ENCODE assay signal across 13 cellular contexts in the genomic region with DNA sequence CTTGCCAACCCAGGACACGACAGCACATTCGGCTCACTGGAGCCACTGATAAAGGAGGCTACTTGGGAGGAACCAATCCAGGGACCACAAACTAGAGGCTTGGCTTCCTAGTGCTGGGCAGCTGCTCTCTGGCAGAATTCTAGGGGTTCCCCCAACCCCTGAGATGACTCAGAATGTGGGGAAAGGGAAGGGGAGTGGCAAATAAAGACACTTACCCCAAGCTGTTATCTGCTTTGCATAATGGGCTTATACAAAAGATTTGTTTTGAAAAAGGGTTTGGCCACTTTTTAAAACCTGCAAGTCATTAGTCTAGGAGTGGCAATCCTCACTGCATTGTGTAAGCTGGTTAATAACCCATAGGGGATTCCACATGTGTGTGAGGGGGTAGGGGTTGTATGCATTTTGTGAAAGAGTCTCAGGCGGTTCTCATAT.
A peak's percentile ranks its signal among the peaks of the same experiment; 100 is the strongest.
DNase-seq lines count a peak whose midpoint lies in the region; ATAC-seq and TF ChIP-seq lines count a peak whose summit lies in the region.
"Had no signal": no experiment of that assay in that cellular context is flagged by ENCODE, and none has a peak within 500 bp of the region (broad histone marks: within the 10 kb centered on the region; RNA-seq: fewer than 3 reads in every experiment).

No MANE protein-coding gene starts in this region.

- no peak overlapping the region for H3K4ac ChIP-seq in H9 (ENCODE audit: low read depth, low read length)

- H3K27me3 ChIP-seq in H9 (ENCODE audit: insufficient read depth, low read length) (no peaks in the 10 kb centered on the region), GM23248 (replicated peaks; ENCODE audit: insufficient read depth) (peaks cover 17% of the 10 kb centered on the region), mammary epithelial cell (ENCODE audit: insufficient read depth, low read length) (no peaks in the 10 kb centered on the region)
- H3K27me3 ChIP-seq: cardiac muscle cell, gastrocnemius medialis had no signal

- no CpG with 5 or more reads among the region's 3 CpGs for WGBS in H9 (ENCODE audit: extremely low coverage, insufficient read length, low lambda C conversion rate)
- 3 to 5% methylated on average over 3 of the region's 3 CpGs for WGBS in GM23248 (ENCODE audit: low coverage in 1 of 2, low lambda C conversion rate in 2 of 2, missing lambda C conversion rate in 2 of 2), 2 experiments
- 52% methylated on average over 3 of the region's 3 CpGs for WGBS in mammary epithelial cell (ENCODE audit: low coverage, missing lambda C conversion rate)

- intact Hi-C loops in natural killer cell (cut with micrococcal nuclease) (no loop called here), mammary epithelial cell (cut with micrococcal nuclease) (loop anchor here (2.0 kb wide), 1 partner anchor 239 kb away; no protein-coding TSS in a partner anchor)

- no peak overlapping the region for H3K4me3 ChIP-seq in GM23248
- no peak overlapping the region for H3K4me3 ChIP-seq in coronary artery
- no peak overlapping the region for H3K4me3 ChIP-seq in mammary epithelial cell (replicated peaks in 1 of 3; ENCODE audit: insufficient read depth in 1 of 3, low read depth in 2 of 3, low read length in 3 of 3)
- H3K4me3 ChIP-seq: cardiac muscle cell, gastrocnemius medialis had no signal

- H4K5ac ChIP-seq in H9 (ENCODE audit: insufficient read length, low read depth, low read length): no peak overlapping the region

- H3K27ac ChIP-seq in H9 (ENCODE audit: insufficient read length, low read depth, low read length) (no peak overlapping the region), GM23248 (no peak overlapping the region), coronary artery (no peak overlapping the region), mammary epithelial cell (ENCODE audit: insufficient read depth, low read depth, low read length) (no peak overlapping the region)
- H3K27ac ChIP-seq: cardiac muscle cell, gastrocnemius medialis had no signal

- DNase-seq in natural killer cell treated with Interleukin-12 subunit alpha and Interleukin-12 subunit beta and Interleukin-15 and Interleukin-18, amount 100 ng/mL, for 72 hours (ENCODE audit: low spot score): peak; percentile 58
- no peak for DNase-seq in natural killer cell
- no peak for DNase-seq in H9
- DNase-seq in GM23248: no peak
- DNase-seq in coronary artery (ENCODE audit: low spot score): no peak
- DNase-seq in mammary epithelial cell: no peak
- DNase-seq: ACHN; gastrocnemius medialis; SHP77 treated with DMSO at 0.1 percent for 48 hours; stimulated activated CD4-positive, alpha-beta T cell treated with anti-CD3 and anti-CD28 coated beads, Interleukin-15, amount 100 ng/mL, for 24 hours had no signal

- peak; percentile 45 to 77 for ATAC-seq in natural killer cell treated with Interleukin-12 subunit alpha and Interleukin-12 subunit beta and Interleukin-15 and Interleukin-18, amount 100 ng/mL, for 72 hours
- ATAC-seq in natural killer cell: no peak
- ATAC-seq in HG02623 (IDR thresholded peaks at IDR 0.05; ENCODE audit: unreplicated experiment): peak; percentile 72
- ATAC-seq in HG03558 (IDR thresholded peaks at IDR 0.05; ENCODE audit: extremely low read depth, unreplicated experiment): peak; percentile 51

- no peaks in the 10 kb centered on the region for H3K23me2 ChIP-seq in H9 (ENCODE audit: insufficient read length, low read depth, low read length, poor library complexity, severe bottlenecking)

- H3K4me2 ChIP-seq in H9 (ENCODE audit: insufficient read depth, insufficient read length, low read length) (no peak overlapping the region), GM23248 (ENCODE audit: unreplicated experiment) (no peak overlapping the region), mammary epithelial cell (ENCODE audit: insufficient read depth, low read depth, low read length) (no peak overlapping the region)

- no peak overlapping the region for H2BK5ac ChIP-seq in H9 (ENCODE audit: insufficient read length, low read length)

- H4K91ac ChIP-seq in H9 (ENCODE audit: insufficient read length, low read depth, low read length): no peak overlapping the region

- no peak overlapping the region for H3T11ph ChIP-seq in H9 (ENCODE audit: low read length)

- no peak overlapping the region for H3K4me3 Mint-ChIP-seq in natural killer cell treated with Interleukin-12 subunit alpha and Interleukin-12 subunit beta and Interleukin-15 and Interleukin-18, amount 100 ng/mL, for 72 hours
- H3K4me3 Mint-ChIP-seq in natural killer cell: no peak overlapping the region
- H3K4me3 Mint-ChIP-seq in H9: no peak overlapping the region

- H3K79me2 ChIP-seq in H9 (ENCODE audit: insufficient read depth, low read length) (no peaks in the 10 kb centered on the region), GM23248 (ENCODE audit: insufficient read depth) (no peaks in the 10 kb centered on the region), mammary epithelial cell (ENCODE audit: insufficient read depth, low read length) (no peaks in the 10 kb centered on the region)

- H3K27me3 Mint-ChIP-seq in natural killer cell treated with Interleukin-12 subunit alpha and Interleukin-12 subunit beta and Interleukin-15 and Interleukin-18, amount 100 ng/mL, for 72 hours: peaks cover 3 to 7% of the 10 kb centered on the region in 2 donors
- H3K27me3 Mint-ChIP-seq in natural killer cell (ENCODE audit: low read depth in 2 of 2) (no peaks in the 10 kb centered on the region), H9 (ENCODE audit: low read depth) (peaks cover 3% of the 10 kb centered on the region)

- no peak overlapping the region; the same call in 1 of the 2 replicates for H3K14ac ChIP-seq in H9 (ENCODE audit: insufficient read depth, low read length)

- no peak overlapping the region for H2BK15ac ChIP-seq in H9 (ENCODE audit: low read depth, low read length)

- H2BK20ac ChIP-seq in H9 (ENCODE audit: low read depth, low read length, poor library complexity, severe bottlenecking): no peak overlapping the region

- H3K23ac ChIP-seq in H9 (ENCODE audit: insufficient read length, low read depth, low read length): no peak overlapping the region

- H3K9ac ChIP-seq in H9 (ENCODE audit: extremely low read depth, insufficient read length, low read length) (no peak overlapping the region), GM23248 (no peak overlapping the region), mammary epithelial cell (ENCODE audit: insufficient read depth, low read length) (no peak overlapping the region)

- no peaks in the 10 kb centered on the region for H3K9me2 ChIP-seq in GM23248 (ENCODE audit: insufficient read depth)

- H4K8ac ChIP-seq in H9 (replicated peaks; ENCODE audit: insufficient read length, low read depth, low read length): no peak overlapping the region

- H3K36me3 ChIP-seq in GM23248 (ENCODE audit: low read depth) (no peaks in the 10 kb centered on the region), mammary epithelial cell (ENCODE audit: insufficient read depth, low read length) (no peaks in the 10 kb centered on the region)
- H3K36me3 ChIP-seq: cardiac muscle cell, gastrocnemius medialis had no signal

- CTCF ChIA-PET in mammary epithelial cell (lab: Charles Lee; ENCODE audit: low non-redundant PET): no interaction called here

- H3K9me3 ChIP-seq in H9 (ENCODE audit: control insufficient read depth, low read depth, low read length): no peaks in the 10 kb centered on the region
- H3K9me3 ChIP-seq in GM23248 (ENCODE audit: low read depth): no peaks in the 10 kb centered on the region
- no peaks in the 10 kb centered on the region for H3K9me3 ChIP-seq in mammary epithelial cell (replicated peaks; ENCODE audit: insufficient read depth, low read length)
- H3K9me3 ChIP-seq: gastrocnemius medialis had no signal

- in situ Hi-C loops in GM23248 (cut with MboI): no loop called here
- in situ Hi-C loops in mammary epithelial cell (cut with MboI; ENCODE audit: low sequenced_read_pairs in 2 of 2): loop anchor here in 1 of 2 donors (10.0 kb wide), 1 partner anchor 103 kb away; no protein-coding TSS in a partner anchor

- no peaks in the 10 kb centered on the region for H4K20me1 ChIP-seq in H9 (ENCODE audit: control insufficient read depth, insufficient read depth, insufficient read length)
- no peaks in the 10 kb centered on the region for H4K20me1 ChIP-seq in GM23248 (ENCODE audit: insufficient read depth)
- no peaks in the 10 kb centered on the region for H4K20me1 ChIP-seq in mammary epithelial cell (ENCODE audit: insufficient read depth, low read length)

- H3K4me1 Mint-ChIP-seq in natural killer cell treated with Interleukin-12 subunit alpha and Interleukin-12 subunit beta and Interleukin-15 and Interleukin-18, amount 100 ng/mL, for 72 hours (ENCODE audit: low read depth in 2 of 2): peaks cover 5 to 6% of the 10 kb centered on the region in 2 donors
- no peaks in the 10 kb centered on the region for H3K4me1 Mint-ChIP-seq in natural killer cell
- peaks cover 29 to 44% of the 10 kb centered on the region in 2 experiments for H3K4me1 Mint-ChIP-seq in H9

- H3K79me1 ChIP-seq in H9 (ENCODE audit: insufficient read depth, low read depth, low read length, poor library complexity, severe bottlenecking): no peaks in the 10 kb centered on the region

- no peaks in the 10 kb centered on the region; the same call in 1 of the 2 replicates for H3K4me1 ChIP-seq in H9 (ENCODE audit: insufficient read depth, low read length)
- H3K4me1 ChIP-seq in GM23248 (ENCODE audit: insufficient read depth): no peaks in the 10 kb centered on the region
- peaks cover 4% of the 10 kb centered on the region for H3K4me1 ChIP-seq in mammary epithelial cell (ENCODE audit: insufficient read depth, low read length)

- H3K27ac Mint-ChIP-seq in natural killer cell treated with Interleukin-12 subunit alpha and Interleukin-12 subunit beta and Interleukin-15 and Interleukin-18, amount 100 ng/mL, for 72 hours: no peak overlapping the region
- no peak overlapping the region for H3K27ac Mint-ChIP-seq in natural killer cell
- no peak overlapping the region; a peak in 1 of 7 replicates for H3K27ac Mint-ChIP-seq in H9

- H2AK5ac ChIP-seq in H9 (ENCODE audit: insufficient read length, low read length): no peak overlapping the region

- no peak overlapping the region for H2BK120ac ChIP-seq in H9 (ENCODE audit: low read depth, low read length, poor library complexity, severe bottlenecking)

- TF ChIP-seq CTCF in natural killer cell (IDR thresholded peaks at IDR 0.05): no peak
- TF ChIP-seq CTCF in H9 (conservative IDR thresholded peaks at IDR 0.05): no peak
- no peak for TF ChIP-seq CTCF in coronary artery (IDR thresholded peaks at IDR 0.05)
- TF ChIP-seq CTCF in mammary epithelial cell (conservative IDR thresholded peaks at IDR 0.05 in 1 of 2, IDR thresholded peaks at IDR 0.05 in 1 of 2; ENCODE audit: extremely low read depth in 1 of 2, insufficient read depth in 1 of 2, low read depth in 1 of 2, low read length in 2 of 2): no peak

- H2AFZ ChIP-seq in H9 (ENCODE audit: low read length): no peak overlapping the region
- H2AFZ ChIP-seq in GM23248: no peak overlapping the region
- H2AFZ ChIP-seq in mammary epithelial cell (ENCODE audit: low read depth, low read length): no peak overlapping the region

- no peak overlapping the region for H3K18ac ChIP-seq in H9 (ENCODE audit: insufficient read length, low read depth, low read length)

- H3K36me3 Mint-ChIP-seq in natural killer cell treated with Interleukin-12 subunit alpha and Interleukin-12 subunit beta and Interleukin-15 and Interleukin-18, amount 100 ng/mL, for 72 hours: no peaks in the 10 kb centered on the region
- H3K36me3 Mint-ChIP-seq in natural killer cell (no peaks in the 10 kb centered on the region), H9 (ENCODE audit: insufficient read depth in 1 of 3, low read depth in 3 of 3) (no peaks in the 10 kb centered on the region)

- no peaks in the 10 kb centered on the region for H3K9me3 Mint-ChIP-seq in natural killer cell treated with Interleukin-12 subunit alpha and Interleukin-12 subunit beta and Interleukin-15 and Interleukin-18, amount 100 ng/mL, for 72 hours
- no peaks in the 10 kb centered on the region for H3K9me3 Mint-ChIP-seq in natural killer cell
- no peaks in the 10 kb centered on the region; a peak in 1 of 5 replicates for H3K9me3 Mint-ChIP-seq in H9

- dilution Hi-C loops in mammary epithelial cell (cut with HindIII; ENCODE audit: low sequenced_read_pairs): no loop called here

- no TSS peak for BruUV-seq in mammary epithelial cell (replicated peaks; lab: Mats Ljungman, UMichigan)

- no peak overlapping the region for H2BK12ac ChIP-seq in H9 (ENCODE audit: insufficient read length, low read depth, low read length)

- no peak overlapping the region for H3K56ac ChIP-seq in H9 (ENCODE audit: insufficient read length, low read depth, low read length)

- H3F3A ChIP-seq in GM23248 (ENCODE audit: insufficient read depth): no peaks in the 10 kb centered on the region

Comparison
In these comparisons a context has a peak if more than half of its experiments do, and no peak if none do; other contexts are left out.
1. ATAC-seq: peak in natural killer cell treated with Interleukin-12 subunit alpha and Interleukin-12 subunit beta and Interleukin-15 and Interleukin-18, amount 100 ng/mL, for 72 hours (2 of 2), HG02623 (single experiment) and HG03558 (single experiment); none in natural killer cell (0 of 3).